ENCODE assay signal across 1 cellular context in genomic region chr12:123388218-123388947, GRCh38.
TF ChIP-seq lines count a peak whose summit lies in the region.

No MANE protein-coding gene starts in this region.

TF ChIP-seq in K562, 482 proteins besides CTCF, POLR2A, EP300 and RAD21 (continued from another document and continues in another):
- TF ChIP-seq ZBTB49 (CRISPR knock-in tag; IDR thresholded peaks at IDR 0.05; ENCODE audit: borderline replicate concordance) (no peak), C11orf30 (IDR thresholded peaks at IDR 0.05; ENCODE audit: low read depth) (no peak), ZNF444 (CRISPR knock-in tag; IDR thresholded peaks at IDR 0.05) (no peak), FOS (IDR thresholded peaks at IDR 0.05; ENCODE audit: extremely low read depth, insufficient read length) (no peak), ZMIZ1 (IDR thresholded peaks at IDR 0.05; ENCODE audit: low read depth in 2 of 2, low read length in 2 of 2) (peak in 1 of 2 experiments; percentile 88; a peak in 2 of 4 replicates), ZNF696 (CRISPR knock-in tag; conservative IDR thresholded peaks at IDR 0.05) (no peak), MEF2A (IDR thresholded peaks at IDR 0.05; ENCODE audit: control insufficient read depth, low read depth, low read length) (0 out of 2 replicates have a peak, but pooled peaks have one; percentile 23), SRSF7 (optimal IDR thresholded peaks at IDR 0.05; ENCODE audit: low read depth, low read length) (no peak), NFIC (IDR thresholded peaks at IDR 0.05) (peak; percentile 94), ZFX (CRISPR knock-in tag; IDR thresholded peaks at IDR 0.05) (no peak; the same call in none of the 2 replicates), PTBP1 (IDR thresholded peaks at IDR 0.05; ENCODE audit: low read depth, low read length) (no peak), MBD2 (IDR thresholded peaks at IDR 0.05; ENCODE audit: borderline replicate concordance, low read depth) (peak; percentile 41; the same call in 1 of the 2 replicates), MYBL2 (IDR thresholded peaks at IDR 0.05; ENCODE audit: low read depth) (no peak), MYBL2 (CRISPR knock-in tag; IDR thresholded peaks at IDR 0.05; ENCODE audit: borderline replicate concordance) (no peak), SOX6 (IDR thresholded peaks at IDR 0.05) (peak; percentile 91), RAD51 (IDR thresholded peaks at IDR 0.05; ENCODE audit: borderline replicate concordance, low read depth) (no peak), JUND (IDR thresholded peaks at IDR 0.05; ENCODE audit: borderline replicate concordance, low read depth, low read length) (peak; percentile 53), JUND (tag; IDR thresholded peaks at IDR 0.05; ENCODE audit: borderline replicate concordance, low read depth, low read length) (peak; percentile 37; the same call in 1 of the 3 replicates), ZNF232 (CRISPR knock-in tag; IDR thresholded peaks at IDR 0.05) (no peak), RFX5 (IDR thresholded peaks at IDR 0.05; ENCODE audit: low read depth, low read length) (no peak; the same call in 1 of the 2 replicates), BCLAF1 (IDR thresholded peaks at IDR 0.05; ENCODE audit: borderline replicate concordance in 1 of 2, control insufficient read depth in 1 of 2, low read depth in 2 of 2, low read length in 1 of 2) (no peak), KLF16 (IDR thresholded peaks at IDR 0.05) (peak; percentile 93), ZZZ3 (IDR thresholded peaks at IDR 0.05) (no peak), ATF3 (IDR thresholded peaks at IDR 0.05) (no peak), ATF3 (CRISPR knock-in tag; conservative IDR thresholded peaks at IDR 0.05) (no peak), BCOR (IDR thresholded peaks at IDR 0.05) (peak; percentile 63), GATAD2B (IDR thresholded peaks at IDR 0.05; ENCODE audit: borderline replicate concordance) (0 out of 2 replicates have a peak, but pooled peaks have one; percentile 55), ZNF668 (CRISPR knock-in tag; IDR thresholded peaks at IDR 0.05) (no peak), NFYB (IDR thresholded peaks at IDR 0.05; ENCODE audit: extremely low read depth, insufficient read length) (no peak), ADNP (tag; IDR thresholded peaks at IDR 0.05) (no peak), NONO (IDR thresholded peaks at IDR 0.05; ENCODE audit: low read depth in 2 of 2, low read length in 1 of 2) (0 out of 4 replicates have a peak, but pooled peaks of 1 of the 2 experiments have one; percentile 7), MLLT1 (IDR thresholded peaks at IDR 0.05) (0 out of 4 replicates have a peak, but pooled peaks of 1 of the 2 experiments have one; percentile 22), MTA2 (IDR thresholded peaks at IDR 0.05; ENCODE audit: low read depth) (peak; percentile 89), CREM (IDR thresholded peaks at IDR 0.05; ENCODE audit: low read depth) (peak; percentile 69; the same call in 1 of the 2 replicates), PHF21A (IDR thresholded peaks at IDR 0.05; ENCODE audit: borderline replicate concordance, low read depth) (peak; percentile 67; the same call in 1 of the 2 replicates), FOSL1 (tag; conservative IDR thresholded peaks at IDR 0.05) (peak; percentile 70), SRF (CRISPR knock-in tag; IDR thresholded peaks at IDR 0.05) (no peak), KAT2B (IDR thresholded peaks at IDR 0.05; ENCODE audit: low read depth, low read length) (no peak), MAFF (IDR thresholded peaks at IDR 0.05; ENCODE audit: low read length) (no peak)
- TF ChIP-seq, protein P1, sequence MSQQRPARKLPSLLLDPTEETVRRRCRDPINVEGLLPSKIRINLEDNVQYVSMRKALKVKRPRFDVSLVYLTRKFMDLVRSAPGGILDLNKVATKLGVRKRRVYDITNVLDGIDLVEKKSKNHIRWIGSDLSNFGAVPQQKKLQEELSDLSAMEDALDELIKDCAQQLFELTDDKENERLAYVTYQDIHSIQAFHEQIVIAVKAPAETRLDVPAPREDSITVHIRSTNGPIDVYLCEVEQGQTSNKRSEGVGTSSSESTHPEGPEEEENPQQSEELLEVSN (IDR thresholded peaks at IDR 0.05; ENCODE audit: borderline replicate concordance in 1 of 2, extremely low read depth in 1 of 2, insufficient read depth in 1 of 2, insufficient read length in 1 of 2, low read depth in 1 of 2, low read length in 1 of 2, poor library complexity in 1 of 2, severe bottlenecking in 1 of 2) = no peak
- TF ChIP-seq, protein P2, sequence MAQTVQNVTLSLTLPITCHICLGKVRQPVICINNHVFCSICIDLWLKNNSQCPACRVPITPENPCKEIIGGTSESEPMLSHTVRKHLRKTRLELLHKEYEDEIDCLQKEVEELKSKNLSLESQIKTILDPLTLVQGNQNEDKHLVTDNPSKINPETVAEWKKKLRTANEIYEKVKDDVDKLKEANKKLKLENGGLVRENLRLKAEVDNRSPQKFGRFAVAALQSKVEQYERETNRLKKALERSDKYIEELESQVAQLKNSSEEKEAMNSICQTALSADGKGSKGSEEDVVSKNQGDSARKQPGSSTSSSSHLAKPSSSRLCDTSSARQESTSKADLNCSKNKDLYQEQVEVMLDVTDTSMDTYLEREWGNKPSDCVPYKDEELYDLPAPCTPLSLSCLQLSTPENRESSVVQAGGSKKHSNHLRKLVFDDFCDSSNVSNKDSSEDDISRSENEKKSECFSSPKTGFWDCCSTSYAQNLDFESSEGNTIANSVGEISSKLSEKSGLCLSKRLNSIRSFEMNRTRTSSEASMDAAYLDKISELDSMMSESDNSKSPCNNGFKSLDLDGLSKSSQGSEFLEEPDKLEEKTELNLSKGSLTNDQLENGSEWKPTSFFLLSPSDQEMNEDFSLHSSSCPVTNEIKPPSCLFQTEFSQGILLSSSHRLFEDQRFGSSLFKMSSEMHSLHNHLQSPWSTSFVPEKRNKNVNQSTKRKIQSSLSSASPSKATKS (CRISPR knock-in tag; IDR thresholded peaks at IDR 0.05) = no peak
- TF ChIP-seq, protein P3, sequence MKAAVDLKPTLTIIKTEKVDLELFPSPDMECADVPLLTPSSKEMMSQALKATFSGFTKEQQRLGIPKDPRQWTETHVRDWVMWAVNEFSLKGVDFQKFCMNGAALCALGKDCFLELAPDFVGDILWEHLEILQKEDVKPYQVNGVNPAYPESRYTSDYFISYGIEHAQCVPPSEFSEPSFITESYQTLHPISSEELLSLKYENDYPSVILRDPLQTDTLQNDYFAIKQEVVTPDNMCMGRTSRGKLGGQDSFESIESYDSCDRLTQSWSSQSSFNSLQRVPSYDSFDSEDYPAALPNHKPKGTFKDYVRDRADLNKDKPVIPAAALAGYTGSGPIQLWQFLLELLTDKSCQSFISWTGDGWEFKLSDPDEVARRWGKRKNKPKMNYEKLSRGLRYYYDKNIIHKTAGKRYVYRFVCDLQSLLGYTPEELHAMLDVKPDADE (conservative IDR thresholded peaks at IDR 0.05; ENCODE audit: control insufficient read depth, low read depth, low read length) = peak; percentile 79; the same call in 1 of the 2 replicates
- TF ChIP-seq, protein P4, sequence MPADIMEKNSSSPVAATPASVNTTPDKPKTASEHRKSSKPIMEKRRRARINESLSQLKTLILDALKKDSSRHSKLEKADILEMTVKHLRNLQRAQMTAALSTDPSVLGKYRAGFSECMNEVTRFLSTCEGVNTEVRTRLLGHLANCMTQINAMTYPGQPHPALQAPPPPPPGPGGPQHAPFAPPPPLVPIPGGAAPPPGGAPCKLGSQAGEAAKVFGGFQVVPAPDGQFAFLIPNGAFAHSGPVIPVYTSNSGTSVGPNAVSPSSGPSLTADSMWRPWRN (IDR thresholded peaks at IDR 0.05; ENCODE audit: low read depth) = peak; percentile 63; the same call in 1 of the 2 replicates
- TF ChIP-seq, protein P5, sequence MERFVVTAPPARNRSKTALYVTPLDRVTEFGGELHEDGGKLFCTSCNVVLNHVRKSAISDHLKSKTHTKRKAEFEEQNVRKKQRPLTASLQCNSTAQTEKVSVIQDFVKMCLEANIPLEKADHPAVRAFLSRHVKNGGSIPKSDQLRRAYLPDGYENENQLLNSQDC (CRISPR knock-in tag; IDR thresholded peaks at IDR 0.05) = no peak
- TF ChIP-seq, protein P6, sequence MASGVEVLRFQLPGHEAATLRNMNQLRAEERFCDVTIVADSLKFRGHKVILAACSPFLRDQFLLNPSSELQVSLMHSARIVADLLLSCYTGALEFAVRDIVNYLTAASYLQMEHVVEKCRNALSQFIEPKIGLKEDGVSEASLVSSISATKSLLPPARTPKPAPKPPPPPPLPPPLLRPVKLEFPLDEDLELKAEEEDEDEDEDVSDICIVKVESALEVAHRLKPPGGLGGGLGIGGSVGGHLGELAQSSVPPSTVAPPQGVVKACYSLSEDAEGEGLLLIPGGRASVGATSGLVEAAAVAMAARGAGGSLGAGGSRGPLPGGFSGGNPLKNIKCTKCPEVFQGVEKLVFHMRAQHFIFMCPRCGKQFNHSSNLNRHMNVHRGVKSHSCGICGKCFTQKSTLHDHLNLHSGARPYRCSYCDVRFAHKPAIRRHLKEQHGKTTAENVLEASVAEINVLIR (CRISPR knock-in tag; IDR thresholded peaks at IDR 0.05) = no peak
